Comparison of ENCODE assay signal across 8 cellular contexts in genomic region chrX:53093177-53093655, GRCh38. TPM values are rescaled to one million over a fixed set of nuclear protein-coding genes. Genes with fewer than 3 reads are reported as not detected.
A peak's percentile ranks its signal among the peaks of the same experiment; 100 is the strongest.
DNase-seq lines count a peak whose midpoint lies in the region; ATAC-seq and TF ChIP-seq lines count a peak whose summit lies in the region.

No MANE protein-coding gene starts in this region.

- H3K9ac ChIP-seq in endodermal cell (ENCODE audit: extremely low read depth, low read length, poor library complexity, severe bottlenecking), result peak overlapping the region; percentile 53

- H3K4me3 Mint-ChIP-seq in endodermal cell, result peak overlapping the region; percentile 79
- H3K4me3 Mint-ChIP-seq in mesothelial cell of epicardium, result peak overlapping the region; percentile 81

- H3K27ac ChIP-seq in 22Rv1, result peak overlapping the region; percentile 93
- peak overlapping the region; percentile 83 for H3K27ac ChIP-seq in endodermal cell (ENCODE audit: low read depth, low read length)

- peak overlapping the region; percentile 97 for H3K27ac Mint-ChIP-seq in endodermal cell
- peak overlapping the region; percentile 90 for H3K27ac Mint-ChIP-seq in mesothelial cell of epicardium

- no peaks in the 10 kb centered on the region for H3K27me3 Mint-ChIP-seq in endodermal cell (ENCODE audit: insufficient read depth)
- no peaks in the 10 kb centered on the region for H3K27me3 Mint-ChIP-seq in mesothelial cell of epicardium (ENCODE audit: low read depth)

- H3K4me1 Mint-ChIP-seq in endodermal cell (peaks cover 7% of the 10 kb centered on the region), mesothelial cell of epicardium (peaks cover 31% of the 10 kb centered on the region)

- peak; percentile 92 for DNase-seq in NCI-H82 (lab: John Stamatoyannopoulos, UW)
- peak; percentile 72 for DNase-seq in activated CD8-positive, alpha-beta memory T cell treated with anti-CD3 and anti-CD28 coated beads, Interleukin-2, amount 50 U/mL, for 4 hours
- peak; percentile 88 for DNase-seq in endodermal cell
- DNase-seq in mesothelial cell of epicardium (ENCODE audit: low spot score in 2 of 2, unreplicated experiment in 2 of 2), result peak; percentile 45 to 73
- peak; percentile 37 to 65 for DNase-seq in stimulated activated CD8-positive, alpha-beta memory T cell treated with anti-CD3 and anti-CD28 coated beads, Interleukin-2, amount 100 ng/mL, for 1 hour (ENCODE audit: low read depth in 2 of 2)

- H3K36me3 ChIP-seq in endodermal cell (ENCODE audit: control insufficient read depth, insufficient read depth, low read length), result no peaks in the 10 kb centered on the region

- H3K27me3 ChIP-seq in endodermal cell (ENCODE audit: control insufficient read depth, insufficient read depth, low read length, poor library complexity, severe bottlenecking), result no peaks in the 10 kb centered on the region

- H3K4me3 ChIP-seq in endodermal cell (ENCODE audit: low read length), result peak overlapping the region; percentile 88

- ATAC-seq in GM18498 (IDR thresholded peaks at IDR 0.05; ENCODE audit: unreplicated experiment) (peak; percentile 57), HG03520 (IDR thresholded peaks at IDR 0.05; ENCODE audit: unreplicated experiment) (peak; percentile 37)

- peaks cover 48% of the 10 kb centered on the region for H3K9me3 Mint-ChIP-seq in endodermal cell
- H3K9me3 Mint-ChIP-seq in mesothelial cell of epicardium, result peaks cover 6% of the 10 kb centered on the region

- WGBS in endodermal cell (ENCODE audit: insufficient coverage in 1 of 2, insufficient read length in 1 of 2), 2 experiments, result 0% methylated on average over 13 of the region's 16 CpGs; no CpG with 5 or more reads in 1 of the 2 experiments

- H3K9me3 ChIP-seq in endodermal cell (ENCODE audit: control insufficient read depth, low read length), result no peaks in the 10 kb centered on the region

- TF ChIP-seq CTCF in 22Rv1 (IDR thresholded peaks at IDR 0.05) (peak; percentile 66), endodermal cell (conservative IDR thresholded peaks at IDR 0.05) (peak; percentile 70), mesothelial cell of epicardium (IDR thresholded peaks at IDR 0.05; ENCODE audit: unreplicated experiment) (peak; percentile 26)

- H3K4me1 ChIP-seq in endodermal cell (ENCODE audit: control insufficient read depth, insufficient read depth, low read length), result no peaks in the 10 kb centered on the region

- no peaks in the 10 kb centered on the region for H3K36me3 Mint-ChIP-seq in endodermal cell (ENCODE audit: low read depth)
- H3K36me3 Mint-ChIP-seq in mesothelial cell of epicardium, result no peaks in the 10 kb centered on the region

RNA-seq across cellular contexts. Expression of gene KANTR, which starts 0.7 kb away (rescaled TPM):
- total RNA-seq in endodermal cell (10 to 100 TPM; 11.7 to 14.4 TPM), mesothelial cell of epicardium (26.2 to 31.5 TPM (median 29.0 TPM) in 3 replicates)
- 5.8 TPM for polyA plus RNA-seq in endodermal cell (2013, experiment 1 of 2)
- 6.5 TPM for polyA plus RNA-seq in endodermal cell (2013, experiment 2 of 2)

RNA-seq across cellular contexts. Expression of gene TSPYL2, which starts 11.0 kb away (rescaled TPM):
- 10 to 100 TPM; 16.6 to 25.1 TPM for total RNA-seq in endodermal cell
- 20.3 TPM for polyA plus RNA-seq in endodermal cell (2013, experiment 1 of 2)
- polyA plus RNA-seq in endodermal cell (2013, experiment 2 of 2), result 17.6 TPM
- 99.0 to 103 TPM (median 102 TPM) in 3 replicates for total RNA-seq in mesothelial cell of epicardium

RNA-seq across cellular contexts. Expression of gene GPR173, which starts 44.6 kb away (rescaled TPM):
- 1 to 10 TPM; 7.0 to 9.4 TPM for total RNA-seq in endodermal cell
- 16.5 TPM for polyA plus RNA-seq in endodermal cell (2013, experiment 1 of 2)
- 14.7 TPM for polyA plus RNA-seq in endodermal cell (2013, experiment 2 of 2)
- total RNA-seq in mesothelial cell of epicardium, result 27.2 to 29.0 TPM (median 28.5 TPM) in 3 replicates

Comparison
In these comparisons a context has a peak if more than half of its experiments do, and no peak if none do; other contexts are left out.
1. Peak in every context shown above with its lines: DNase-seq, ATAC-seq, H3K4me3 ChIP-seq and H3K27ac ChIP-seq.